ENCODE assay signal across 28 cellular contexts in genomic region chr6:54805077-54805476, GRCh38. TPM values are rescaled to one million over a fixed set of nuclear protein-coding genes. Genes with fewer than 3 reads are reported as not detected.
DNase-seq lines count a peak whose midpoint lies in the region; ATAC-seq and TF ChIP-seq lines count a peak whose summit lies in the region.
"Had no signal": no experiment of that assay in that cellular context is flagged by ENCODE, and none has a peak within 500 bp of the region (broad histone marks: within the 10 kb centered on the region; RNA-seq: fewer than 3 reads in every experiment).

No MANE protein-coding gene starts in this region.

- no peak overlapping the region for H2AFZ ChIP-seq in IMR-90 (replicated peaks; ENCODE audit: low read length, poor library complexity)
- H2AFZ ChIP-seq: parathyroid adenoma had no signal

- no peak overlapping the region; the same call in 1 of the 2 replicates for H3K4ac ChIP-seq in IMR-90 (ENCODE audit: low read depth, low read length)

- H3K79me1 ChIP-seq in IMR-90 (ENCODE audit: low read depth in 1 of 2, low read length in 2 of 2) = no peaks in the 10 kb centered on the region

- intact Hi-C loops in IMR-90 (cut with micrococcal nuclease) = loop anchor here (2.0 kb wide), 1 partner anchor 86 kb away; no protein-coding TSS in a partner anchor

- peaks cover 7% of the 10 kb centered on the region; the same call in 1 of the 2 replicates for H3K9me1 ChIP-seq in IMR-90 (ENCODE audit: insufficient read depth, low read length)

- H3K27me3 ChIP-seq in IMR-90 (ENCODE audit: control insufficient read depth, insufficient read depth, low read length) (no peaks in the 10 kb centered on the region), H7 (ENCODE audit: control insufficient read depth, insufficient read depth, low read length) (no peaks in the 10 kb centered on the region)
- H3K27me3 ChIP-seq: adrenal gland, testis, uterus had no signal

- no peak for TF ChIP-seq CTCF in IMR-90 (conservative IDR thresholded peaks at IDR 0.05; ENCODE audit: low read depth, low read length)
- TF ChIP-seq CTCF in fibroblast of pulmonary artery (IDR thresholded peaks at IDR 0.05; ENCODE audit: low read length, missing control alignments) = no peak
- TF ChIP-seq CTCF in retinal pigment epithelial cell (conservative IDR thresholded peaks at IDR 0.05; ENCODE audit: low read depth, low read length) = no peak

- peak overlapping the region; percentile 92 for H2BK20ac ChIP-seq in IMR-90 (ENCODE audit: low read depth, low read length)

- in situ Hi-C loops in IMR-90 (cut with MboI; ENCODE audit: low sequenced_read_pairs) = no loop called here

- H3K27ac Mint-ChIP-seq in activated CD8-positive, alpha-beta T cell treated with anti-CD3 and anti-CD28 coated beads, Interleukin-2, amount 10 ng/mL, durations not matched to agents 7 days and 5 days = no peak overlapping the region
- H3K27ac Mint-ChIP-seq: activated CD4-positive, alpha-beta T cell treated with anti-CD3 and anti-CD28 coated beads, Interleukin-2, amount 10 ng/mL, durations not matched to agents 7 days and 5 days; CD4-positive, CD25-positive, alpha-beta regulatory T cell; WTC11 had no signal

- no peaks in the 10 kb centered on the region for H3K27me3 Mint-ChIP-seq in activated CD8-positive, alpha-beta T cell treated with anti-CD3 and anti-CD28 coated beads, Interleukin-2, amount 10 ng/mL, durations not matched to agents 7 days and 5 days (ENCODE audit: low read depth)
- H3K27me3 Mint-ChIP-seq: activated CD4-positive, alpha-beta T cell treated with anti-CD3 and anti-CD28 coated beads, Interleukin-2, amount 10 ng/mL, durations not matched to agents 7 days and 5 days; CD4-positive, CD25-positive, alpha-beta regulatory T cell had no signal

- dilution Hi-C loops in IMR-90 (cut with HindIII; ENCODE audit: low sequenced_read_pairs, unreplicated experiment) = no loop called here

- TF ChIP-seq POLR2A in IMR-90 (IDR thresholded peaks at IDR 0.05; ENCODE audit: low read depth, low read length) = no peak

- peak overlapping the region; percentile 87; the same call in 1 of the 2 replicates for H3K18ac ChIP-seq in IMR-90 (ENCODE audit: low read depth, low read length)

- no peak for TF ChIP-seq RAD21 in IMR-90 (IDR thresholded peaks at IDR 0.05; ENCODE audit: low read length)

- H3K36me3 ChIP-seq in IMR-90 (ENCODE audit: control insufficient read depth, insufficient read depth, low read length) (no peaks in the 10 kb centered on the region), H7 (replicated peaks; ENCODE audit: control insufficient read depth, insufficient read depth, low read length) (no peaks in the 10 kb centered on the region)
- H3K36me3 ChIP-seq: adrenal gland, uterus had no signal

- peaks cover 15% of the 10 kb centered on the region for H3K4me1 ChIP-seq in IMR-90 (ENCODE audit: control insufficient read depth, insufficient read depth, low read length)
- H3K4me1 ChIP-seq: adrenal gland, parathyroid adenoma, testis, uterus had no signal

- H3K4me3 ChIP-seq in IMR-90 (ENCODE audit: insufficient read depth, low read depth, low read length) (no peak overlapping the region), fibroblast of pulmonary artery (replicated peaks; ENCODE audit: low read depth, low read length) (no peak overlapping the region), retinal pigment epithelial cell (ENCODE audit: low read length) (no peak overlapping the region), H7 (ENCODE audit: insufficient read depth, low read depth, low read length) (no peak overlapping the region)
- H3K4me3 ChIP-seq: adrenal gland, testis, uterus had no signal

- no peak overlapping the region for H3K56ac ChIP-seq in IMR-90 (ENCODE audit: extremely low read depth, insufficient read depth, low read length)

- WGBS in IMR-90 (ENCODE audit: extremely low coverage in 2 of 2, insufficient read length in 1 of 2), 2 experiments = no CpG with 5 or more reads among the region's 1 CpG

- H3K4me1 Mint-ChIP-seq in activated CD8-positive, alpha-beta T cell treated with anti-CD3 and anti-CD28 coated beads, Interleukin-2, amount 10 ng/mL, durations not matched to agents 7 days and 5 days (ENCODE audit: low read depth) = no peaks in the 10 kb centered on the region
- H3K4me1 Mint-ChIP-seq: activated CD4-positive, alpha-beta T cell treated with anti-CD3 and anti-CD28 coated beads, Interleukin-2, amount 10 ng/mL, durations not matched to agents 7 days and 5 days; CD4-positive, CD25-positive, alpha-beta regulatory T cell had no signal

- no peak overlapping the region; the same call in 1 of the 2 replicates for H4K5ac ChIP-seq in IMR-90 (ENCODE audit: low read depth, low read length)

- H3K27ac ChIP-seq in IMR-90 (ENCODE audit: insufficient read depth, low read length) = no peak overlapping the region
- H3K27ac ChIP-seq: adrenal gland, epithelial cell of prostate, HL-60, parathyroid adenoma, testis, uterus had no signal

- H2BK5ac ChIP-seq in IMR-90 (ENCODE audit: low read depth, low read length, poor library complexity, severe bottlenecking) = peak overlapping the region; percentile 73

- DNase-seq in EL = peak; percentile 59
- peak; percentile 51 for DNase-seq in IMR-90
- DNase-seq in fibroblast of pulmonary artery (ENCODE audit: low read depth) = peak; percentile 17
- peak; percentile 72 for DNase-seq in retinal pigment epithelial cell (ENCODE audit: low read depth)
- DNase-seq in activated CD8-positive, alpha-beta T cell treated with anti-CD3 and anti-CD28 coated beads, Interleukin-2, amount 10 ng/mL, durations not matched to agents 7 days and 5 days = no peak
- no peak for DNase-seq in stimulated activated CD4-positive, alpha-beta T cell treated with anti-CD3 and anti-CD28 coated beads, Interleukin-4, amount 100 ng/mL, for 24 hours
- DNase-seq in H7 = no peak
- DNase-seq: activated CD4-positive, alpha-beta T cell treated with anti-CD3 and anti-CD28 coated beads, Interleukin-2, amount 10 ng/mL, durations not matched to agents 7 days and 5 days; activated naive CD4-positive, alpha-beta T cell treated with Interleukin-2 at 50 U/mL for 16 hours; adrenal gland; CD4-positive, CD25-positive, alpha-beta regulatory T cell; effector CD4-positive, alpha-beta T cell; foreskin melanocyte; left colon; mammary epithelial cell; NCI-H1694 treated with DMSO at 0.1 percent for 48 hours; NCI-H524 treated with DMSO at 0.1 percent for 48 hours; stimulated activated naive CD8-positive, alpha-beta T cell treated with anti-CD3 and anti-CD28 coated beads, Interleukin-15, Interleukin-2, amounts not matched to agents 100 U/mL and 50 U/mL, for 24 hours; testis; uterus had no signal

- H2BK120ac ChIP-seq in IMR-90 (ENCODE audit: low read depth, low read length) = peak overlapping the region; percentile 93

- CTCF ChIA-PET in IMR-90 (lab: Yijun Ruan, JAX) = interaction anchor here (0.6 kb wide), 1 partner anchor 18 kb away, joined by 4 read pairs; no protein-coding TSS in a partner anchor
- CTCF ChIA-PET in activated CD8-positive, alpha-beta T cell treated with anti-CD3 and anti-CD28 coated beads, Interleukin-2, amount 10 ng/mL, durations not matched to agents 7 days and 5 days (lab: Charles Lee) = no interaction called here

- no peaks in the 10 kb centered on the region for H3K9me3 ChIP-seq in IMR-90 (ENCODE audit: control insufficient read depth, insufficient read depth, low read length)
- H3K9me3 ChIP-seq: adrenal gland, testis, uterus had no signal

- H3K9ac ChIP-seq in IMR-90 (ENCODE audit: low read depth, low read length) = peak overlapping the region; percentile 46; the same call in 1 of the 2 replicates
- H3K9ac ChIP-seq: parathyroid adenoma had no signal

- peak overlapping the region; percentile 55; the same call in 1 of the 2 replicates for H3K23ac ChIP-seq in IMR-90 (ENCODE audit: low read depth, low read length)

- no peak overlapping the region for H2AK5ac ChIP-seq in IMR-90 (ENCODE audit: low read depth, low read length)

- peak overlapping the region; percentile 68; the same call in 1 of the 2 replicates for H3K4me2 ChIP-seq in IMR-90 (ENCODE audit: low read depth, low read length)

- peaks cover 4% of the 10 kb centered on the region for H3K9me3 Mint-ChIP-seq in activated CD8-positive, alpha-beta T cell treated with anti-CD3 and anti-CD28 coated beads, Interleukin-2, amount 10 ng/mL, durations not matched to agents 7 days and 5 days (ENCODE audit: insufficient read depth)
- H3K9me3 Mint-ChIP-seq: activated CD4-positive, alpha-beta T cell treated with anti-CD3 and anti-CD28 coated beads, Interleukin-2, amount 10 ng/mL, durations not matched to agents 7 days and 5 days; neural crest cell; WTC11 had no signal

- peak overlapping the region; percentile 29; the same call in 1 of the 3 replicates for H2BK15ac ChIP-seq in IMR-90 (ENCODE audit: low read depth, low read length)

- POLR2A ChIA-PET in IMR-90 (lab: Charles Lee; ENCODE audit: unreplicated experiment) = no interaction called here
- POLR2A ChIA-PET in activated CD8-positive, alpha-beta T cell treated with anti-CD3 and anti-CD28 coated beads, Interleukin-2, amount 10 ng/mL, durations not matched to agents 7 days and 5 days (lab: Charles Lee) = no interaction called here

- peak overlapping the region in 1 of 2 experiments; percentile 73; a peak in 1 of 4 replicates for H4K8ac ChIP-seq in IMR-90 (ENCODE audit: low read depth in 2 of 2, low read length in 2 of 2)

- no peak overlapping the region for H2AK9ac ChIP-seq in IMR-90 (replicated peaks; ENCODE audit: low read depth, low read length, poor library complexity)

- H3K4me3 Mint-ChIP-seq in activated CD8-positive, alpha-beta T cell treated with anti-CD3 and anti-CD28 coated beads, Interleukin-2, amount 10 ng/mL, durations not matched to agents 7 days and 5 days = no peak overlapping the region
- H3K4me3 Mint-ChIP-seq: activated CD4-positive, alpha-beta T cell treated with anti-CD3 and anti-CD28 coated beads, Interleukin-2, amount 10 ng/mL, durations not matched to agents 7 days and 5 days; CD4-positive, CD25-positive, alpha-beta regulatory T cell; neural crest cell; WTC11 had no signal

- no peak overlapping the region; the same call in 1 of the 2 replicates for H4K91ac ChIP-seq in IMR-90 (ENCODE audit: insufficient read depth, low read depth, low read length)

- BruUV-seq in IMR-90 (replicated peaks; lab: Mats Ljungman, UMichigan) = no TSS peak

- ATAC-seq in IMR-90 (ENCODE audit: low read depth) = peak; percentile 85
- ATAC-seq in activated CD8-positive, alpha-beta T cell treated with anti-CD3 and anti-CD28 coated beads, Interleukin-2, amount 10 ng/mL, durations not matched to agents 7 days and 5 days = no peak
- ATAC-seq in HG03139 (IDR thresholded peaks at IDR 0.05; ENCODE audit: unreplicated experiment) = no peak
- ATAC-seq: left colon; sciatic nerve; stimulated activated naive CD8-positive, alpha-beta T cell treated with anti-CD3 and anti-CD28 coated beads, Interleukin-15, Interleukin-2, amounts not matched to agents 100 U/mL and 50 U/mL, for 24 hours; WTC11 had no signal

- H4K20me1 ChIP-seq in IMR-90 (ENCODE audit: insufficient read depth, low read length) = no peaks in the 10 kb centered on the region

- no peak overlapping the region for H3K14ac ChIP-seq in IMR-90 (replicated peaks; ENCODE audit: low read depth, low read length)

- H3K36me3 Mint-ChIP-seq in activated CD8-positive, alpha-beta T cell treated with anti-CD3 and anti-CD28 coated beads, Interleukin-2, amount 10 ng/mL, durations not matched to agents 7 days and 5 days (ENCODE audit: low read depth) = no peaks in the 10 kb centered on the region
- H3K36me3 Mint-ChIP-seq: CD4-positive, CD25-positive, alpha-beta regulatory T cell; WTC11 had no signal

RNA-seq across cellular contexts. Expression of gene FAM83B, which starts 41.5 kb away (rescaled TPM):
- under 0.01 and 0.18 TPM in 2 replicates for total RNA-seq in IMR-90 (2012; rRNA removed)
- 0.02 TPM in 1 of 2 replicates, not detected in the other for polyA plus RNA-seq in IMR-90 (2012; rRNA removed)
- polyA plus RNA-seq in IMR-90 (2012; cell fraction: cytosol; rRNA removed) = not detected in 2 replicates
- 0.02 TPM in 1 of 2 replicates, not detected in the other for polyA plus RNA-seq in IMR-90 (2012; cell fraction: nucleus; rRNA removed; ENCODE audit: low replicate concordance)
- not detected for total RNA-seq in activated CD8-positive, alpha-beta T cell treated with anti-CD3 and anti-CD28 coated beads, Interleukin-2, amount 10 ng/mL, durations not matched to agents 7 days and 5 days
- total RNA-seq in H7 (2014; rRNA removed; shearing (Covaris generic)) = 1.5 and 1.7 TPM in 2 replicates
- total RNA-seq: activated CD4-positive, alpha-beta T cell treated with anti-CD3 and anti-CD28 coated beads, Interleukin-2, amount 10 ng/mL, durations not matched to agents 7 days and 5 days; adrenal gland; CD4-positive, CD25-positive, alpha-beta regulatory T cell; G401; neural crest cell; sciatic nerve had no signal
- polyA plus RNA-seq: adrenal gland; CD4-positive, CD25-positive, alpha-beta regulatory T cell had no signal

Comparison
In these comparisons a context has a peak if more than half of its experiments do, and no peak if none do; other contexts are left out.
1. DNase-seq: peak in EL (single experiment), IMR-90 (single experiment), fibroblast of pulmonary artery (single experiment) and retinal pigment epithelial cell (single experiment); none in activated CD8-positive, alpha-beta T cell treated with anti-CD3 and anti-CD28 coated beads, Interleukin-2, amount 10 ng/mL, durations not matched to agents 7 days and 5 days (single experiment), stimulated activated CD4-positive, alpha-beta T cell treated with anti-CD3 and anti-CD28 coated beads, Interleukin-4, amount 100 ng/mL, for 24 hours (single experiment) and H7 (single experiment).